In the genomic region with DNA sequence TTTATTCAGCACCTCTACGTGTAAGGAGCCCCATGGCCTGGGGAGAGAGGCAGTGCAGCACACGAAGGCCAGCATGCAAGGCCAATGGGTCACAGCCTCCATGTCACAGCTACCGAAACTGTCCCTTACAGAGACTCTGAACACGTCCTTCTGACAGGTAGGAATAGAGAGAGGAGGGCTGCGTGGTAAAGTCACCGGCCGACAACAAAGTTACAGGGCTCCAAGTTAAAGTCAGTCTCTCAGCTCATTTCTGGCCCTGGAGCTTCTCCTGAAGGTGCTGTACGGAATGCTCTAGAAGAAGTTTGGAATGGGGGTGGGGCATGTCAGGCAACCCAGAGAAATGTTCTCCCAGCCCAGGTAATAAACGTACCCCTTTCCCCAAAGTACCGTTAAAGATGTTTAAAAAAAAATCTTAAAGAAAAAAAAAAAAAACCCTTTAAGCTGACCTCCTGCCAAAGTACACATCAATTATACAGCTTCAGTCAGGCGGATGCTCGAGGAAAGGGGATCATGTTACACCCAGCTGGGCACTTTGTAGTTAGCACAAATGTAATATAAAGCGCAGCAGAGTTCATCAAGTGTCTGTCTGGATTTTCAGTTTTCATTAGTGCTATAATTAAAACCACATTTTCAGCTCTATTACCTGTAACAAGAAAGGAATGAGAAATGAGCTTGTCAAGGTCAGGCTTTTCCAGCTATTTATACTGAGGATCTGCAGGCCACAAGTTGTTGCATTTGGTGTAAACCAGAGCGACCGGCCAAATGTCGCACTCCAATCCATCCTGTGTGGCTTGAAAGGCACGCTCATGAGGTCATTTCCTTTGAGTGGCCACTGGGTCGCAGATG, we compare ENCODE assay signal across 2 cellular contexts.
TF ChIP-seq lines count a peak whose summit lies in the region.

No MANE protein-coding gene starts in this region.

TF ChIP-seq in IMR-90, 13 proteins besides CTCF, POLR2A, EP300 and RAD21:
- TF ChIP-seq, protein P1, sequence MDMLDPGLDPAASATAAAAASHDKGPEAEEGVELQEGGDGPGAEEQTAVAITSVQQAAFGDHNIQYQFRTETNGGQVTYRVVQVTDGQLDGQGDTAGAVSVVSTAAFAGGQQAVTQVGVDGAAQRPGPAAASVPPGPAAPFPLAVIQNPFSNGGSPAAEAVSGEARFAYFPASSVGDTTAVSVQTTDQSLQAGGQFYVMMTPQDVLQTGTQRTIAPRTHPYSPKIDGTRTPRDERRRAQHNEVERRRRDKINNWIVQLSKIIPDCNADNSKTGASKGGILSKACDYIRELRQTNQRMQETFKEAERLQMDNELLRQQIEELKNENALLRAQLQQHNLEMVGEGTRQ (IDR thresholded peaks at IDR 0.05; ENCODE audit: low read depth, low read length) = no peak
- TF ChIP-seq CHD1 (IDR thresholded peaks at IDR 0.05; ENCODE audit: low read depth, low read length) (no peak), NFE2L2 (IDR thresholded peaks at IDR 0.05; ENCODE audit: low read depth, low read length) (no peak), RCOR1 (IDR thresholded peaks at IDR 0.05; ENCODE audit: insufficient replicate concordance, low read length) (no peak), CEBPB (IDR thresholded peaks at IDR 0.05; ENCODE audit: low read depth, low read length) (no peak), RFX5 (IDR thresholded peaks at IDR 0.05; ENCODE audit: low read depth, low read length) (no peak), MAFK (IDR thresholded peaks at IDR 0.05; ENCODE audit: low read depth, low read length) (no peak), BHLHE40 (IDR thresholded peaks at IDR 0.05; ENCODE audit: low read depth, low read length) (no peak), FOS (IDR thresholded peaks at IDR 0.05; ENCODE audit: low read depth, low read length) (no peak), MXI1 (IDR thresholded peaks at IDR 0.05; ENCODE audit: borderline replicate concordance, low read depth, low read length) (no peak), SMC3 (IDR thresholded peaks at IDR 0.05; ENCODE audit: low read depth, low read length) (no peak), MAZ (IDR thresholded peaks at IDR 0.05; ENCODE audit: borderline replicate concordance, low read depth, low read length) (no peak)
- TF ChIP-seq, protein P2, sequence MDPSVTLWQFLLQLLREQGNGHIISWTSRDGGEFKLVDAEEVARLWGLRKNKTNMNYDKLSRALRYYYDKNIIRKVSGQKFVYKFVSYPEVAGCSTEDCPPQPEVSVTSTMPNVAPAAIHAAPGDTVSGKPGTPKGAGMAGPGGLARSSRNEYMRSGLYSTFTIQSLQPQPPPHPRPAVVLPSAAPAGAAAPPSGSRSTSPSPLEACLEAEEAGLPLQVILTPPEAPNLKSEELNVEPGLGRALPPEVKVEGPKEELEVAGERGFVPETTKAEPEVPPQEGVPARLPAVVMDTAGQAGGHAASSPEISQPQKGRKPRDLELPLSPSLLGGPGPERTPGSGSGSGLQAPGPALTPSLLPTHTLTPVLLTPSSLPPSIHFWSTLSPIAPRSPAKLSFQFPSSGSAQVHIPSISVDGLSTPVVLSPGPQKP (IDR thresholded peaks at IDR 0.05; ENCODE audit: borderline replicate concordance, low read depth, low read length) = no peak

TF ChIP-seq in H1, 55 proteins besides CTCF, POLR2A, EP300 and RAD21:
- TF ChIP-seq SIRT6 (IDR thresholded peaks at IDR 0.05; ENCODE audit: low read length) (no peak), SUZ12 (IDR thresholded peaks at IDR 0.05; ENCODE audit: low read length) (no peak)
